Comparison of ENCODE assay signal across 14 cellular contexts in genomic region chr5:172957458-172957857, GRCh38. TPM values are rescaled to one million over a fixed set of nuclear protein-coding genes. Genes with fewer than 3 reads are reported as not detected.
DNase-seq lines count a peak whose midpoint lies in the region; ATAC-seq and TF ChIP-seq lines count a peak whose summit lies in the region.
"Had no signal": no experiment of that assay in that cellular context is flagged by ENCODE, and none has a peak within 500 bp of the region (broad histone marks: within the 10 kb centered on the region; RNA-seq: fewer than 3 reads in every experiment).

No MANE protein-coding gene starts in this region.

- no peak overlapping the region for H3K4me2 ChIP-seq in skeletal muscle satellite cell (ENCODE audit: low read length)
- no peak overlapping the region for H3K4me2 ChIP-seq in H9 (ENCODE audit: insufficient read depth, insufficient read length, low read length)

- no peaks in the 10 kb centered on the region for H3K9me3 Mint-ChIP-seq in activated CD8-positive, alpha-beta T cell treated with anti-CD3 and anti-CD28 coated beads for 36 hours
- no peaks in the 10 kb centered on the region for H3K9me3 Mint-ChIP-seq in activated CD8-positive, alpha-beta T cell treated with anti-CD3 and anti-CD28 coated beads, Interleukin-2, amount 10 ng/mL, durations not matched to agents 7 days and 5 days (ENCODE audit: insufficient read depth)
- H3K9me3 Mint-ChIP-seq in H9, result peaks cover 0 to 3% of the 10 kb centered on the region in 2 experiments; a peak in 2 of 5 replicates

- intact Hi-C loops in activated CD8-positive, alpha-beta T cell treated with anti-CD3 and anti-CD28 coated beads for 36 hours (cut with micrococcal nuclease), result no loop called here
- intact Hi-C loops in esophagus muscularis mucosa (cut with DNase I), result no loop called here

- no peak overlapping the region for H2AK5ac ChIP-seq in H9 (ENCODE audit: insufficient read length, low read length)

- H3K27ac ChIP-seq in RWPE2 (ENCODE audit: poor library complexity, severe bottlenecking) (peak overlapping the region; percentile 74), esophagus muscularis mucosa (replicated peaks in 1 of 4) (peak overlapping the region in 3 of 4 donors; percentile 18 to 25 (median 24)), H9 (ENCODE audit: insufficient read length, low read depth, low read length) (no peak overlapping the region)
- H3K27ac ChIP-seq: hepatocyte, KMS-11 had no signal

- H2BK20ac ChIP-seq in H9 (ENCODE audit: low read depth, low read length, poor library complexity, severe bottlenecking), result no peak overlapping the region

- no peak overlapping the region for H2BK5ac ChIP-seq in H9 (ENCODE audit: insufficient read length, low read length)

- no peak overlapping the region for H2BK12ac ChIP-seq in H9 (ENCODE audit: insufficient read length, low read depth, low read length)

- DNase-seq in activated CD8-positive, alpha-beta T cell treated with anti-CD3 and anti-CD28 coated beads for 36 hours, result no peak
- DNase-seq in activated CD8-positive, alpha-beta T cell treated with anti-CD3 and anti-CD28 coated beads, Interleukin-2, amount 10 ng/mL, durations not matched to agents 7 days and 5 days, result no peak
- DNase-seq in RWPE2 (ENCODE audit: low spot score) (no peak), esophagus muscularis mucosa (ENCODE audit: extremely low spot score) (no peak), kidney tubule cell (ENCODE audit: low spot score) (no peak), NCI-H526 (lab: John Stamatoyannopoulos, UW) (no peak), H9 (no peak)
- DNase-seq: NCI-H187 treated with DMSO at 0.1 percent for 48 hours, NCI-H82, SHP77 had no signal

- H4K5ac ChIP-seq in H9 (ENCODE audit: insufficient read length, low read depth, low read length), result no peak overlapping the region

- no peak for TF ChIP-seq EP300 in esophagus muscularis mucosa (IDR thresholded peaks at IDR 0.05)

- H3K56ac ChIP-seq in H9 (ENCODE audit: insufficient read length, low read depth, low read length), result no peak overlapping the region

- H3K4me1 Mint-ChIP-seq in activated CD8-positive, alpha-beta T cell treated with anti-CD3 and anti-CD28 coated beads for 36 hours (ENCODE audit: low read depth), result peaks cover 34% of the 10 kb centered on the region
- H3K4me1 Mint-ChIP-seq in activated CD8-positive, alpha-beta T cell treated with anti-CD3 and anti-CD28 coated beads, Interleukin-2, amount 10 ng/mL, durations not matched to agents 7 days and 5 days (ENCODE audit: low read depth), result peaks cover 32% of the 10 kb centered on the region
- peaks cover 8 to 16% of the 10 kb centered on the region in 2 experiments for H3K4me1 Mint-ChIP-seq in H9

- no peak for TF ChIP-seq POLR2A in esophagus muscularis mucosa (IDR thresholded peaks at IDR 0.05; ENCODE audit: low read depth)

- H3K79me1 ChIP-seq in H9 (ENCODE audit: insufficient read depth, low read depth, low read length, poor library complexity, severe bottlenecking), result peaks cover 3% of the 10 kb centered on the region

- no peak overlapping the region for H3K4ac ChIP-seq in H9 (ENCODE audit: low read depth, low read length)

- no peak for ATAC-seq in activated CD8-positive, alpha-beta T cell treated with anti-CD3 and anti-CD28 coated beads for 36 hours
- ATAC-seq in activated CD8-positive, alpha-beta T cell treated with anti-CD3 and anti-CD28 coated beads, Interleukin-2, amount 10 ng/mL, durations not matched to agents 7 days and 5 days, result no peak
- no peak for ATAC-seq in RWPE2 (ENCODE audit: low read depth)

- H3K27me3 Mint-ChIP-seq in activated CD8-positive, alpha-beta T cell treated with anti-CD3 and anti-CD28 coated beads for 36 hours, result no peaks in the 10 kb centered on the region
- H3K27me3 Mint-ChIP-seq in activated CD8-positive, alpha-beta T cell treated with anti-CD3 and anti-CD28 coated beads, Interleukin-2, amount 10 ng/mL, durations not matched to agents 7 days and 5 days (ENCODE audit: low read depth), result peaks cover 5% of the 10 kb centered on the region
- peaks cover 40% of the 10 kb centered on the region for H3K27me3 Mint-ChIP-seq in H9 (ENCODE audit: low read depth)

- H4K8ac ChIP-seq in H9 (replicated peaks; ENCODE audit: insufficient read length, low read depth, low read length), result no peak overlapping the region

- TF ChIP-seq CTCF in activated CD8-positive, alpha-beta T cell treated with anti-CD3 and anti-CD28 coated beads for 36 hours (IDR thresholded peaks at IDR 0.05), result no peak
- TF ChIP-seq CTCF in RWPE2 (IDR thresholded peaks at IDR 0.05; ENCODE audit: poor library complexity, severe bottlenecking) (no peak), esophagus muscularis mucosa (IDR thresholded peaks at IDR 0.05) (no peak), H9 (conservative IDR thresholded peaks at IDR 0.05) (no peak)

- H3K27ac Mint-ChIP-seq in activated CD8-positive, alpha-beta T cell treated with anti-CD3 and anti-CD28 coated beads for 36 hours, result no peak overlapping the region
- H3K27ac Mint-ChIP-seq in activated CD8-positive, alpha-beta T cell treated with anti-CD3 and anti-CD28 coated beads, Interleukin-2, amount 10 ng/mL, durations not matched to agents 7 days and 5 days, result no peak overlapping the region
- no peak overlapping the region for H3K27ac Mint-ChIP-seq in H9

- H3K36me3 ChIP-seq in RWPE2 (ENCODE audit: low read depth) (peaks cover 29% of the 10 kb centered on the region), esophagus muscularis mucosa (peaks cover 0 to 15% (median 11%) of the 10 kb centered on the region in 4 donors), skeletal muscle satellite cell (ENCODE audit: insufficient read depth, low read length) (peaks cover 4% of the 10 kb centered on the region)

- CTCF ChIA-PET in activated CD8-positive, alpha-beta T cell treated with anti-CD3 and anti-CD28 coated beads for 36 hours (lab: Charles Lee), result no interaction called here
- CTCF ChIA-PET in activated CD8-positive, alpha-beta T cell treated with anti-CD3 and anti-CD28 coated beads, Interleukin-2, amount 10 ng/mL, durations not matched to agents 7 days and 5 days (lab: Charles Lee), result no interaction called here

- no peaks in the 10 kb centered on the region for H3K9me3 ChIP-seq in RWPE2 (ENCODE audit: severe bottlenecking)
- no peaks in the 10 kb centered on the region for H3K9me3 ChIP-seq in esophagus muscularis mucosa
- H3K9me3 ChIP-seq in skeletal muscle satellite cell (replicated peaks; ENCODE audit: low read length), result no peaks in the 10 kb centered on the region
- no peaks in the 10 kb centered on the region for H3K9me3 ChIP-seq in H9 (ENCODE audit: control insufficient read depth, low read depth, low read length)
- H3K9me3 ChIP-seq: upper lobe of left lung had no signal

- POLR2A ChIA-PET in activated CD8-positive, alpha-beta T cell treated with anti-CD3 and anti-CD28 coated beads for 36 hours (lab: Charles Lee), result no interaction called here
- POLR2A ChIA-PET in activated CD8-positive, alpha-beta T cell treated with anti-CD3 and anti-CD28 coated beads, Interleukin-2, amount 10 ng/mL, durations not matched to agents 7 days and 5 days (lab: Charles Lee), result no interaction called here

- no peak overlapping the region for H3K23ac ChIP-seq in H9 (ENCODE audit: insufficient read length, low read depth, low read length)

- H3T11ph ChIP-seq in H9 (ENCODE audit: low read length), result no peak overlapping the region

- no peak overlapping the region for H3K18ac ChIP-seq in H9 (ENCODE audit: insufficient read length, low read depth, low read length)

- H4K91ac ChIP-seq in H9 (ENCODE audit: insufficient read length, low read depth, low read length), result no peak overlapping the region

- peaks cover 18% of the 10 kb centered on the region for H3K36me3 Mint-ChIP-seq in activated CD8-positive, alpha-beta T cell treated with anti-CD3 and anti-CD28 coated beads for 36 hours (ENCODE audit: low read depth)
- H3K36me3 Mint-ChIP-seq in activated CD8-positive, alpha-beta T cell treated with anti-CD3 and anti-CD28 coated beads, Interleukin-2, amount 10 ng/mL, durations not matched to agents 7 days and 5 days (ENCODE audit: low read depth), result peaks cover 12% of the 10 kb centered on the region
- peaks cover 5 to 8% (median 8%) of the 10 kb centered on the region in 3 experiments; a peak in 5 of 7 replicates for H3K36me3 Mint-ChIP-seq in H9 (ENCODE audit: insufficient read depth in 1 of 3, low read depth in 3 of 3)

- no peaks in the 10 kb centered on the region for H4K20me1 ChIP-seq in H9 (ENCODE audit: control insufficient read depth, insufficient read depth, insufficient read length)

- H2AFZ ChIP-seq in H9 (ENCODE audit: low read length), result no peak overlapping the region
- H2AFZ ChIP-seq: hepatocyte had no signal

- 66% methylated on average over 5 of the region's 5 CpGs for WGBS in esophagus muscularis mucosa
- no CpG with 5 or more reads among the region's 5 CpGs for WGBS in H9 (ENCODE audit: extremely low coverage, insufficient read length, low lambda C conversion rate)

- no peak overlapping the region for H2BK120ac ChIP-seq in H9 (ENCODE audit: low read depth, low read length, poor library complexity, severe bottlenecking)

- no peak overlapping the region for H3K14ac ChIP-seq in H9 (ENCODE audit: insufficient read depth, low read length)

- peak overlapping the region; percentile 3 for H3K4me3 Mint-ChIP-seq in activated CD8-positive, alpha-beta T cell treated with anti-CD3 and anti-CD28 coated beads for 36 hours
- no peak overlapping the region for H3K4me3 Mint-ChIP-seq in activated CD8-positive, alpha-beta T cell treated with anti-CD3 and anti-CD28 coated beads, Interleukin-2, amount 10 ng/mL, durations not matched to agents 7 days and 5 days
- H3K4me3 Mint-ChIP-seq in H9, result peak overlapping the region in 1 of 2 experiments; percentile 2; a peak in 1 of 5 replicates

- H3K4me1 ChIP-seq in RWPE2 (ENCODE audit: insufficient read depth, poor library complexity, severe bottlenecking) (peaks cover 29% of the 10 kb centered on the region), esophagus muscularis mucosa (peaks cover 8 to 68% (median 37%) of the 10 kb centered on the region in 4 donors), skeletal muscle satellite cell (ENCODE audit: control insufficient read depth, insufficient read depth, low read length) (peaks cover 68% of the 10 kb centered on the region), H9 (ENCODE audit: insufficient read depth, low read length) (no peaks in the 10 kb centered on the region; the same call in 1 of the 2 replicates)

- no peaks in the 10 kb centered on the region; the same call in 1 of the 2 replicates for H3K79me2 ChIP-seq in H9 (ENCODE audit: insufficient read depth, low read length)

- H3K4me3 ChIP-seq in RWPE2 (ENCODE audit: severe bottlenecking), result no peak overlapping the region
- no peak overlapping the region for H3K4me3 ChIP-seq in esophagus muscularis mucosa
- H3K4me3 ChIP-seq in skeletal muscle satellite cell (ENCODE audit: low read length), result no peak overlapping the region

- peak overlapping the region; percentile 32 for H3K9ac ChIP-seq in skeletal muscle satellite cell (ENCODE audit: low read depth, low read length)
- H3K9ac ChIP-seq in H9 (ENCODE audit: extremely low read depth, insufficient read length, low read length), result no peak overlapping the region
- H3K9ac ChIP-seq: KMS-11 had no signal

- H2BK15ac ChIP-seq in H9 (ENCODE audit: low read depth, low read length), result no peak overlapping the region

- peaks cover 9% of the 10 kb centered on the region for H3K23me2 ChIP-seq in H9 (ENCODE audit: insufficient read length, low read depth, low read length, poor library complexity, severe bottlenecking)

- H3K27me3 ChIP-seq in RWPE2 (ENCODE audit: insufficient read depth, poor library complexity, severe bottlenecking), result no peaks in the 10 kb centered on the region
- no peaks in the 10 kb centered on the region for H3K27me3 ChIP-seq in esophagus muscularis mucosa
- H3K27me3 ChIP-seq in skeletal muscle satellite cell (ENCODE audit: control insufficient read depth, insufficient read depth, low read length), result no peaks in the 10 kb centered on the region
- H3K27me3 ChIP-seq in H9 (ENCODE audit: insufficient read depth, low read length), result no peaks in the 10 kb centered on the region; the same call in 1 of the 2 replicates
- H3K27me3 ChIP-seq: hepatocyte, upper lobe of left lung had no signal

RNA-seq across cellular contexts. Expression of gene RPL26L1, which starts 1.8 kb away (rescaled TPM):
- total RNA-seq in activated CD8-positive, alpha-beta T cell treated with anti-CD3 and anti-CD28 coated beads for 36 hours, result 10 to 100 TPM; 72.9 to 74.9 TPM
- 10 to 100 TPM; 45.1 to 49.4 TPM for total RNA-seq in activated CD8-positive, alpha-beta T cell treated with anti-CD3 and anti-CD28 coated beads, Interleukin-2, amount 10 ng/mL, durations not matched to agents 7 days and 5 days
- 10 to 100 TPM; 17.8 to 25.8 (median 22.1) TPM for total RNA-seq in esophagus muscularis mucosa
- total RNA-seq in skeletal muscle satellite cell (2012; rRNA removed), result 67.7 and 73.2 TPM in 2 replicates
- 53.6 and 57.5 TPM in 2 replicates for total RNA-seq in H9 (2021)

RNA-seq across cellular contexts. Expression of gene ATP6V0E1, which starts 26.1 kb away (rescaled TPM):
- total RNA-seq in activated CD8-positive, alpha-beta T cell treated with anti-CD3 and anti-CD28 coated beads for 36 hours, result 10 to 100 TPM; 68.0 to 79.8 TPM
- 100 to 1,000 TPM; 122 to 129 TPM for total RNA-seq in activated CD8-positive, alpha-beta T cell treated with anti-CD3 and anti-CD28 coated beads, Interleukin-2, amount 10 ng/mL, durations not matched to agents 7 days and 5 days
- total RNA-seq in esophagus muscularis mucosa (100 to 1,000 TPM; 106 to 210 (median 133) TPM), H9 (2021) (101 TPM in 2 replicates)
- total RNA-seq in skeletal muscle satellite cell (2012; rRNA removed), result 162 and 237 TPM in 2 replicates
